ENCODE assay signal across 16 cellular contexts in the genomic region with DNA sequence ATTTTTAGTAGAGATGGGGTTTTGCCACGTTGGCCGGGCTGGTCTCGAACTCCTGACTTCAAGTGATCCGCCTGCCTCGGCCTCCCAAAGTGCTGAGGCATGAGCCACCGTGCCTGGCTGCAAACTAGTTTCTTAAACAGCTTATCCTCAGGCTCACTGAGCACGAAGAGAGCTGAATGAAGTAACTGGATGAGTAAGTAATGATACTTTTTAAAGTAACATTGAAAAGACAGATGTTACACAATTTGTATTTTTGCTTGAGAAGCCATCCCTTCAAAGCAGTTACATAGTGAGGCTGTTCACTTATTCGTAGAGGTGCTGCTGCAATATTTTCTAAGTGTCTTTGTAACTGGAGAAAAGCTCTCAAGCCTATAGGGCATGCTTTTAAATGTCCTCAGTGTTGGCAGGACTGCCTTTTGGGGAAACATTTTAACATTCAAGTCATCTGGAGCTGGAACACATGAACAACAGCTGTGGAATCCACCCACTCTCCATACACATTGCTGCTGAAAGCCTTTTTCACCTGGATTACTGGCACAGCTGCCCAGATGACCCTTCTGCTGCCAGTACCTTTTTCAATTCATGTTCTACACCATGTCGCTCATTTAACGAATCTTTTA. TPM values are rescaled to one million over a fixed set of nuclear protein-coding genes. Genes with fewer than 3 reads are reported as not detected.
DNase-seq lines count a peak whose midpoint lies in the region; ATAC-seq and TF ChIP-seq lines count a peak whose summit lies in the region.
"Had no signal": no experiment of that assay in that cellular context is flagged by ENCODE, and none has a peak within 500 bp of the region (broad histone marks: within the 10 kb centered on the region; RNA-seq: fewer than 3 reads in every experiment).

No MANE protein-coding gene starts in this region.

- no peak overlapping the region for H3K9ac ChIP-seq in smooth muscle cell (ENCODE audit: low read depth)

- H3K4me2 ChIP-seq in smooth muscle cell, result no peak overlapping the region

- no peaks in the 10 kb centered on the region for H3K9me3 Mint-ChIP-seq in activated naive CD4-positive, alpha-beta T cell treated with anti-CD3 and anti-CD28 coated beads, Interleukin-2, amount 50 U/mL, for 24 hours
- H3K9me3 Mint-ChIP-seq: activated CD4-positive, alpha-beta memory T cell treated with anti-CD3 and anti-CD28 coated beads, Interleukin-2, amount 10 ng/mL, durations not matched to agents 7 days and 5 days had no signal

- peaks cover 16% of the 10 kb centered on the region for H4K20me1 ChIP-seq in smooth muscle cell (ENCODE audit: low read depth)

- H3K36me3 ChIP-seq in smooth muscle cell (ENCODE audit: low read depth), result no peaks in the 10 kb centered on the region

- H3K27ac Mint-ChIP-seq in activated naive CD4-positive, alpha-beta T cell treated with anti-CD3 and anti-CD28 coated beads, Interleukin-2, amount 50 U/mL, for 24 hours, result no peak overlapping the region
- H3K27ac Mint-ChIP-seq: activated CD4-positive, alpha-beta memory T cell treated with anti-CD3 and anti-CD28 coated beads, Interleukin-2, amount 10 ng/mL, durations not matched to agents 7 days and 5 days; T-helper 17 cell had no signal

- no peaks in the 10 kb centered on the region for H3K27me3 ChIP-seq in smooth muscle cell (ENCODE audit: low read depth)

- no peak for DNase-seq in activated naive CD4-positive, alpha-beta T cell treated with Interleukin-2 at 50 U/mL for 16 hours
- DNase-seq in MV-4-11 (lab: John Stamatoyannopoulos, UW) (peak; percentile 47), choroid plexus epithelial cell (ENCODE audit: low read depth) (peak; percentile 30), smooth muscle cell (lab: John Stamatoyannopoulos, UW; ENCODE audit: unreplicated experiment) (no peak), GM10248 (ENCODE audit: extremely low spot score) (no peak), omental fat pad (ENCODE audit: low spot score) (no peak)
- DNase-seq: ACHN; activated CD4-positive, alpha-beta memory T cell treated with anti-CD3 and anti-CD28 coated beads, Interleukin-2, amount 10 ng/mL, durations not matched to agents 7 days and 5 days; activated effector memory CD4-positive, alpha-beta T cell treated with Interleukin-2 at 50 U/mL for 16 hours; central memory CD4-positive, alpha-beta T cell; DMS153; T-helper 17 cell; trophoblast cell had no signal

- POLR2A ChIA-PET in GM10248 (lab: Yijun Ruan, JAX), result no interaction called here

- H3K79me2 ChIP-seq in smooth muscle cell (ENCODE audit: low read depth), result peaks cover 16% of the 10 kb centered on the region

- no peaks in the 10 kb centered on the region for H3K27me3 Mint-ChIP-seq in activated naive CD4-positive, alpha-beta T cell treated with anti-CD3 and anti-CD28 coated beads, Interleukin-2, amount 50 U/mL, for 24 hours
- H3K27me3 Mint-ChIP-seq: activated CD4-positive, alpha-beta memory T cell treated with anti-CD3 and anti-CD28 coated beads, Interleukin-2, amount 10 ng/mL, durations not matched to agents 7 days and 5 days; T-helper 17 cell had no signal

- H3K36me3 Mint-ChIP-seq in activated naive CD4-positive, alpha-beta T cell treated with anti-CD3 and anti-CD28 coated beads, Interleukin-2, amount 50 U/mL, for 24 hours, result peaks cover 18% of the 10 kb centered on the region

- no peak overlapping the region for H2AFZ ChIP-seq in smooth muscle cell (ENCODE audit: low read depth)

- CTCF ChIA-PET in GM10248 (lab: Yijun Ruan, JAX), result interaction anchor here (0.6 to 2.4 kb wide), 6 partner anchors 8 to 335 kb away, joined by 3 to 12 read pairs (median 3); no protein-coding TSS in a partner anchor

- no peak for ATAC-seq in HG03175 (IDR thresholded peaks at IDR 0.05; ENCODE audit: unreplicated experiment)
- ATAC-seq in omental fat pad (ENCODE audit: low FRiP score), result no peak
- ATAC-seq: Panc1, T-helper 17 cell had no signal

- no peaks in the 10 kb centered on the region for H3K9me3 ChIP-seq in smooth muscle cell (replicated peaks; ENCODE audit: low read depth)

- TF ChIP-seq CTCF in choroid plexus epithelial cell (conservative IDR thresholded peaks at IDR 0.05; ENCODE audit: low read depth, low read length) (no peak), smooth muscle cell (IDR thresholded peaks at IDR 0.05; ENCODE audit: borderline replicate concordance, insufficient read depth, poor library complexity, severe bottlenecking) (no peak), GM10248 (IDR thresholded peaks at IDR 0.05; ENCODE audit: control extremely low read depth, extremely low read depth, low read depth, missing control alignments) (no peak), omental fat pad (IDR thresholded peaks at IDR 0.05) (no peak)

- peaks cover 7% of the 10 kb centered on the region for H3F3A ChIP-seq in smooth muscle cell (ENCODE audit: low read depth)

- WGBS in smooth muscle cell (ENCODE audit: low lambda C conversion rate), result 85% methylated on average over 10 of the region's 10 CpGs

- H3K4me3 ChIP-seq in choroid plexus epithelial cell (ENCODE audit: low read depth, low read length) (no peak overlapping the region), smooth muscle cell (no peak overlapping the region)

- H3K4me3 Mint-ChIP-seq in activated naive CD4-positive, alpha-beta T cell treated with anti-CD3 and anti-CD28 coated beads, Interleukin-2, amount 50 U/mL, for 24 hours, result peak overlapping the region; percentile 26
- H3K4me3 Mint-ChIP-seq: activated CD4-positive, alpha-beta memory T cell treated with anti-CD3 and anti-CD28 coated beads, Interleukin-2, amount 10 ng/mL, durations not matched to agents 7 days and 5 days had no signal

- H3K27ac ChIP-seq in smooth muscle cell (ENCODE audit: low read depth), result peak overlapping the region; percentile 17

- peaks cover 29% of the 10 kb centered on the region for H3K4me1 Mint-ChIP-seq in activated naive CD4-positive, alpha-beta T cell treated with anti-CD3 and anti-CD28 coated beads, Interleukin-2, amount 50 U/mL, for 24 hours

- peaks cover 18% of the 10 kb centered on the region for H3K4me1 ChIP-seq in smooth muscle cell (ENCODE audit: low read depth)

RNA-seq across cellular contexts. Expression of gene YBX1, which starts 2.7 kb away (rescaled TPM):
- 586 and 587 TPM in 2 replicates for total RNA-seq in smooth muscle cell
- 273 and 284 TPM in 2 replicates for polyA plus RNA-seq in smooth muscle cell
- total RNA-seq in omental fat pad, result 100 to 1,000 TPM; 509 to 860 (median 681) TPM

RNA-seq across cellular contexts. Expression of gene PPIH, which starts 21.3 kb away (rescaled TPM):
- 42.2 and 42.9 TPM in 2 replicates for total RNA-seq in smooth muscle cell
- polyA plus RNA-seq in smooth muscle cell, result 38.5 and 46.9 TPM in 2 replicates
- 10 to 100 TPM; 14.9 to 29.3 (median 20.8) TPM for total RNA-seq in omental fat pad

Comparison
In these comparisons a context has a peak if more than half of its experiments do, and no peak if none do; other contexts are left out.
1. DNase-seq: peak in MV-4-11 (single experiment) and choroid plexus epithelial cell (single experiment); none in activated naive CD4-positive, alpha-beta T cell treated with Interleukin-2 at 50 U/mL for 16 hours (single experiment), smooth muscle cell (single experiment), GM10248 (single experiment) and omental fat pad (single experiment).